In the genomic region with DNA sequence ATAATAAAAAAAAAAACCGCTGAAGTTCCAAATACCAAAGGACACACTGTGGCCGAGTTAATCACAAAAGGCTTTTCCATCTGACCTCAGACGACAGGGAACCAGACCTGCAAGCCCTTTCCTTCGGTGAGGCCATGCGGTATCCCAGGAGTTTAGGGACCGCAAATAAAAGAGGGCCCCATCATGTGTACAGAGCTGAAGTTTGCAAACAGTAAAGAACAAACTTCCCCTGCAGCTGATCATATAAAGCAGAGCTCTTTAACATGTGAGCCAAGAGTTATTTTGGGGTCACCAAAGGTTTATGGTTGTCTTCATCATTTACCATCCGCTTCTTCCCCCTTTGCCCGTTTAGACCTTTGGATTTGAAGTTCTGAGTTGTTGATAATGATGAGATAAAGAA, we compare ENCODE assay signal across 17 cellular contexts. TPM values are rescaled to one million over a fixed set of nuclear protein-coding genes. Genes with fewer than 3 reads are reported as not detected.
DNase-seq lines count a peak whose midpoint lies in the region; ATAC-seq and TF ChIP-seq lines count a peak whose summit lies in the region.
"Had no signal": no experiment of that assay in that cellular context is flagged by ENCODE, and none has a peak within 500 bp of the region (broad histone marks: within the 10 kb centered on the region; RNA-seq: fewer than 3 reads in every experiment).

No MANE protein-coding gene starts in this region.

- no peak for TF ChIP-seq RAD21 in SK-N-SH (IDR thresholded peaks at IDR 0.05; ENCODE audit: low read length)

- no peak for TF ChIP-seq CTCF in GM23338 (conservative IDR thresholded peaks at IDR 0.05; ENCODE audit: low read depth in 2 of 2)
- TF ChIP-seq CTCF in VCaP (conservative IDR thresholded peaks at IDR 0.05), result no peak
- no peak for TF ChIP-seq CTCF in prostate gland (IDR thresholded peaks at IDR 0.05)
- no peak for TF ChIP-seq CTCF in SK-N-SH (IDR thresholded peaks at IDR 0.05)

- H3K27ac ChIP-seq in GM23338 (ENCODE audit: low read depth) (0 out of 2 replicates have a peak overlapping the region, but pooled peaks have one; percentile 11), VCaP (peak overlapping the region; percentile 100), prostate gland (peak overlapping the region; percentile 52 to 71), SK-N-SH (ENCODE audit: low read depth in 2 of 2, low read length in 1 of 2) (no peak overlapping the region)
- H3K27ac ChIP-seq: A549, Peyer's patch had no signal

- H3F3A ChIP-seq in GM23338 (replicated peaks; ENCODE audit: low read depth) (no peaks in the 10 kb centered on the region; the same call in 1 of the 2 replicates), SK-N-SH (replicated peaks; ENCODE audit: insufficient read depth) (peaks cover 4% of the 10 kb centered on the region)

- H3K4me1 ChIP-seq in GM23338 (ENCODE audit: insufficient read depth) (peaks cover 8% of the 10 kb centered on the region), prostate gland (replicated peaks) (no peaks in the 10 kb centered on the region), SK-N-SH (ENCODE audit: control insufficient read depth in 1 of 2, insufficient read depth in 2 of 2, low read depth in 1 of 2, low read length in 1 of 2) (peaks cover 0 to 3% of the 10 kb centered on the region in 2 experiments; a peak in 1 of 4 replicates)
- H3K4me1 ChIP-seq: A549, Peyer's patch had no signal

- H3K9me3 ChIP-seq in prostate gland (no peaks in the 10 kb centered on the region), SK-N-SH (no peaks in the 10 kb centered on the region)
- H3K9me3 ChIP-seq: A549, Peyer's patch had no signal

- H3K4me3 Mint-ChIP-seq in activated CD4-positive, alpha-beta T cell treated with anti-CD3 and anti-CD28 coated beads, Interleukin-2, amount 10 ng/mL, durations not matched to agents 7 days and 5 days, result no peak overlapping the region
- H3K4me3 Mint-ChIP-seq in GM23338, result no peak overlapping the region
- H3K4me3 Mint-ChIP-seq: CD4-positive, CD25-positive, alpha-beta regulatory T cell; HFFc6 had no signal

- 44% methylated on average over 8 of the region's 8 CpGs for WGBS in prostate gland
- 91% methylated on average over 8 of the region's 8 CpGs for WGBS in SK-N-SH (ENCODE audit: low lambda C conversion rate)

- no peak for TF ChIP-seq EP300 in SK-N-SH (IDR thresholded peaks at IDR 0.05; ENCODE audit: borderline replicate concordance in 1 of 2, low read depth in 1 of 2, low read length in 1 of 2)

- no peak overlapping the region for H3K4me3 ChIP-seq in GM23338
- H3K4me3 ChIP-seq in prostate gland, result no peak overlapping the region
- no peak overlapping the region for H3K4me3 ChIP-seq in SK-N-SH (ENCODE audit: low read depth in 2 of 2, low read length in 1 of 2)
- H3K4me3 ChIP-seq: A549, Peyer's patch had no signal

- H3K4me1 Mint-ChIP-seq in activated CD4-positive, alpha-beta T cell treated with anti-CD3 and anti-CD28 coated beads, Interleukin-2, amount 10 ng/mL, durations not matched to agents 7 days and 5 days, result peaks cover 22% of the 10 kb centered on the region
- peaks cover 9% of the 10 kb centered on the region for H3K4me1 Mint-ChIP-seq in GM23338

- H3K27ac Mint-ChIP-seq in activated CD4-positive, alpha-beta T cell treated with anti-CD3 and anti-CD28 coated beads, Interleukin-2, amount 10 ng/mL, durations not matched to agents 7 days and 5 days, result peak overlapping the region; percentile 27
- H3K27ac Mint-ChIP-seq in GM23338, result no peak overlapping the region
- H3K27ac Mint-ChIP-seq: HFFc6 had no signal

- no peaks in the 10 kb centered on the region for H3K36me3 ChIP-seq in GM23338 (ENCODE audit: insufficient read depth)
- H3K36me3 ChIP-seq in prostate gland, result no peaks in the 10 kb centered on the region
- no peaks in the 10 kb centered on the region for H3K36me3 ChIP-seq in SK-N-SH (replicated peaks in 1 of 2; ENCODE audit: control insufficient read depth in 1 of 2, insufficient read depth in 2 of 2, low read length in 1 of 2)
- H3K36me3 ChIP-seq: Peyer's patch had no signal

- 0 out of 2 replicates have a peak overlapping the region, but pooled peaks have one; percentile 47 for H2AFZ ChIP-seq in GM23338
- no peak overlapping the region for H2AFZ ChIP-seq in SK-N-SH (ENCODE audit: low read depth)

- ATAC-seq in GM23338 (no peak), GM18511 (IDR thresholded peaks at IDR 0.05; ENCODE audit: unreplicated experiment) (no peak)
- ATAC-seq: A549 had no signal

- no peaks in the 10 kb centered on the region for H3K27me3 ChIP-seq in GM23338 (ENCODE audit: insufficient read depth)
- no peaks in the 10 kb centered on the region for H3K27me3 ChIP-seq in prostate gland (replicated peaks; ENCODE audit: insufficient read depth)
- H3K27me3 ChIP-seq in SK-N-SH (ENCODE audit: insufficient read depth), result no peaks in the 10 kb centered on the region
- H3K27me3 ChIP-seq: Peyer's patch had no signal

- H3K79me2 ChIP-seq in GM23338 (replicated peaks; ENCODE audit: insufficient read depth), result no peaks in the 10 kb centered on the region
- no peaks in the 10 kb centered on the region for H3K79me2 ChIP-seq in SK-N-SH (ENCODE audit: insufficient read depth)

- POLR2A ChIA-PET in activated CD4-positive, alpha-beta T cell treated with anti-CD3 and anti-CD28 coated beads, Interleukin-2, amount 10 ng/mL, durations not matched to agents 7 days and 5 days (lab: Charles Lee), result no interaction called here
- POLR2A ChIA-PET in SK-N-SH (lab: Yijun Ruan, JAX), result no interaction called here

- H4K20me1 ChIP-seq in GM23338 (replicated peaks; ENCODE audit: insufficient read depth) (no peaks in the 10 kb centered on the region), SK-N-SH (ENCODE audit: insufficient read depth) (no peaks in the 10 kb centered on the region)

- CTCF ChIA-PET in activated CD4-positive, alpha-beta T cell treated with anti-CD3 and anti-CD28 coated beads, Interleukin-2, amount 10 ng/mL, durations not matched to agents 7 days and 5 days (lab: Charles Lee), result interaction anchor here (0.9 kb wide), 1 partner anchor 52 kb away, joined by 3 read pairs; no protein-coding TSS in a partner anchor
- CTCF ChIA-PET in SK-N-SH (lab: Yijun Ruan, JAX), result interaction anchor here (1.2 to 6.6 kb wide), 8 partner anchors 7 to 234 kb away, joined by 3 to 64 read pairs (median 4); a partner anchor contains a TSS

- no peaks in the 10 kb centered on the region for H3K9me3 Mint-ChIP-seq in activated CD4-positive, alpha-beta T cell treated with anti-CD3 and anti-CD28 coated beads, Interleukin-2, amount 10 ng/mL, durations not matched to agents 7 days and 5 days
- H3K9me3 Mint-ChIP-seq in GM23338, result no peaks in the 10 kb centered on the region
- H3K9me3 Mint-ChIP-seq: HFFc6 had no signal

- intact Hi-C loops in prostate gland (cut with DNase I) (no loop called here), head of caudate nucleus (cut with DNase I) (no loop called here)

- no peak overlapping the region for H3K4me2 ChIP-seq in GM23338
- H3K4me2 ChIP-seq in SK-N-SH, result no peak overlapping the region
- H3K4me2 ChIP-seq: A549 had no signal

- peaks cover 37% of the 10 kb centered on the region for H3K36me3 Mint-ChIP-seq in activated CD4-positive, alpha-beta T cell treated with anti-CD3 and anti-CD28 coated beads, Interleukin-2, amount 10 ng/mL, durations not matched to agents 7 days and 5 days (ENCODE audit: low read depth)
- no peaks in the 10 kb centered on the region for H3K36me3 Mint-ChIP-seq in GM23338 (ENCODE audit: low read depth)

- DNase-seq in activated CD4-positive, alpha-beta T cell treated with anti-CD3 and anti-CD28 coated beads, Interleukin-2, amount 10 ng/mL, durations not matched to agents 7 days and 5 days, result no peak
- DNase-seq in activated CD4-positive, alpha-beta T cell treated with anti-CD3 and anti-CD28 coated beads, Interleukin-2, amount 50 U/mL, for 4 hours, result no peak
- DNase-seq in GM23338 (ENCODE audit: low spot score) (no peak), prostate gland (ENCODE audit: low spot score) (peak; percentile 65), SK-N-SH (no peak), head of caudate nucleus (no peak)
- DNase-seq: CD4-positive, CD25-positive, alpha-beta regulatory T cell; HFFc6; KBM-7; NCI-H1105; Peyer's patch; Right ventricle myocardium superior had no signal

- no peaks in the 10 kb centered on the region for H3K9me2 ChIP-seq in GM23338 (ENCODE audit: insufficient read depth)
- H3K9me2 ChIP-seq in SK-N-SH, result no peaks in the 10 kb centered on the region

- no peak overlapping the region for H3K9ac ChIP-seq in SK-N-SH

- TF ChIP-seq POLR2A in prostate gland (IDR thresholded peaks at IDR 0.05), result no peak

- H3K27me3 Mint-ChIP-seq in activated CD4-positive, alpha-beta T cell treated with anti-CD3 and anti-CD28 coated beads, Interleukin-2, amount 10 ng/mL, durations not matched to agents 7 days and 5 days, result no peaks in the 10 kb centered on the region
- peaks cover 3% of the 10 kb centered on the region for H3K27me3 Mint-ChIP-seq in GM23338 (ENCODE audit: insufficient read depth, low read depth, poor library complexity)
- H3K27me3 Mint-ChIP-seq: CD4-positive, CD25-positive, alpha-beta regulatory T cell had no signal

TF ChIP-seq in GM23338, 12 proteins besides CTCF, POLR2A, EP300 and RAD21 (continues in another document):
- TF ChIP-seq EZH2 (IDR thresholded peaks at IDR 0.05; ENCODE audit: low read depth, unreplicated experiment), result no peak

TF ChIP-seq in SK-N-SH, 30 proteins besides CTCF, POLR2A, EP300 and RAD21 (continues in another document):
- no peak for TF ChIP-seq FOSL2 (IDR thresholded peaks at IDR 0.05; ENCODE audit: borderline replicate concordance, low read depth)
- TF ChIP-seq NRF1 (IDR thresholded peaks at IDR 0.05; ENCODE audit: low read depth, low read length), result no peak
- TF ChIP-seq, protein P1, sequence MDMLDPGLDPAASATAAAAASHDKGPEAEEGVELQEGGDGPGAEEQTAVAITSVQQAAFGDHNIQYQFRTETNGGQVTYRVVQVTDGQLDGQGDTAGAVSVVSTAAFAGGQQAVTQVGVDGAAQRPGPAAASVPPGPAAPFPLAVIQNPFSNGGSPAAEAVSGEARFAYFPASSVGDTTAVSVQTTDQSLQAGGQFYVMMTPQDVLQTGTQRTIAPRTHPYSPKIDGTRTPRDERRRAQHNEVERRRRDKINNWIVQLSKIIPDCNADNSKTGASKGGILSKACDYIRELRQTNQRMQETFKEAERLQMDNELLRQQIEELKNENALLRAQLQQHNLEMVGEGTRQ (IDR thresholded peaks at IDR 0.05; ENCODE audit: borderline replicate concordance, low read depth, low read length), result no peak
- TF ChIP-seq TCF12 (IDR thresholded peaks at IDR 0.05), result no peak
- no peak for TF ChIP-seq CHD2 (IDR thresholded peaks at IDR 0.05; ENCODE audit: low read length, partially characterized antibody)
- no peak for TF ChIP-seq YY1 (IDR thresholded peaks at IDR 0.05; ENCODE audit: low read depth)
- no peak for TF ChIP-seq FOXJ3 (CRISPR knock-in tag; IDR thresholded peaks at IDR 0.05)
- TF ChIP-seq RCOR1 (IDR thresholded peaks at IDR 0.05; ENCODE audit: low read length), result no peak

RNA-seq across cellular contexts. Expression of a gene that starts 33.0 kb away (rescaled TPM):
- total RNA-seq in activated CD4-positive, alpha-beta T cell treated with anti-CD3 and anti-CD28 coated beads, Interleukin-2, amount 10 ng/mL, durations not matched to agents 7 days and 5 days, result under 1 TPM; 0.20 to 0.48 TPM
- total RNA-seq in GM23338 (2014; rRNA removed; shearing (Covaris generic)), result 8.7 and 12.3 TPM in 2 replicates
- polyA plus RNA-seq in GM23338 (2016; fragmentation: Nextera tagmentation; extraction: Ambion mirVana) (2.3 and 2.8 TPM in 2 replicates), SK-N-SH (2012; rRNA removed) (not detected in 2 replicates)
- 10 to 100 TPM in 1 of 2 donors, under 1 TPM in 1; 0.55 to 11.2 TPM for total RNA-seq in prostate gland
- polyA plus RNA-seq in SK-N-SH (2012; cell fraction: cytosol; rRNA removed), result 0.01 TPM in 2 replicates
- 0.07 and 0.09 TPM in 2 replicates for polyA plus RNA-seq in SK-N-SH (2012; cell fraction: nucleus; rRNA removed)
- total RNA-seq: H4, HFFc6, M059J, Peyer's patch, Right ventricle myocardium superior had no signal

Comparison
In these comparisons a context has a peak if more than half of its experiments do, and no peak if none do; other contexts are left out.
1. H3K27ac ChIP-seq: peak in GM23338 (single experiment), VCaP (single experiment) and prostate gland (2 of 2); none in SK-N-SH (0 of 2).